In genomic region chr17:22600904-22601303, GRCh38 we compare ENCODE assay signal across 8 cellular contexts.
A peak's percentile ranks its signal among the peaks of the same experiment; 100 is the strongest.
DNase-seq lines count a peak whose midpoint lies in the region; ATAC-seq, FAIRE-seq and TF ChIP-seq lines count a peak whose summit lies in the region.
"Not testable (repeated sequence)": the region's sequence is repeated elsewhere in the genome, so short reads cannot be mapped to it uniquely, and the experiment has no call there.

No MANE protein-coding gene starts in this region.

- H3K27ac ChIP-seq in GM23248, RWPE1, cardiac muscle cell, pancreas: not testable (repeated sequence)

- not testable (repeated sequence) for H3K9me3 Mint-ChIP-seq in Calu3 (ENCODE audit: low read depth, unreplicated experiment); MCF 10A (ENCODE audit: unreplicated experiment)

- not testable (repeated sequence) for H3K9ac ChIP-seq in GM23248

- not testable (repeated sequence) for H3K27ac Mint-ChIP-seq in Calu3 (ENCODE audit: unreplicated experiment); MCF 10A (ENCODE audit: low read depth, unreplicated experiment)

- TF ChIP-seq CTCF in Calu3 (IDR thresholded peaks at IDR 0.05; ENCODE audit: unreplicated experiment) (peak; percentile 22), RWPE1 (conservative IDR thresholded peaks at IDR 0.05; ENCODE audit: low read depth) (peak; percentile 25; the same call in 1 of the 2 replicates), MCF 10A (IDR thresholded peaks at IDR 0.05; ENCODE audit: unreplicated experiment) (peak; percentile 46)
- not testable (repeated sequence) for TF ChIP-seq CTCF in cardiac muscle cell (IDR thresholded peaks at IDR 0.05; ENCODE audit: low read depth, low read length); pancreas (IDR thresholded peaks at IDR 0.05)

- not testable (repeated sequence) for H3F3A ChIP-seq in GM23248 (ENCODE audit: insufficient read depth)

- not testable (repeated sequence) for H3K4me3 ChIP-seq in GM23248, cardiac muscle cell, pancreas

- not testable (repeated sequence) for H3K36me3 Mint-ChIP-seq in Calu3 (ENCODE audit: insufficient read depth, unreplicated experiment); MCF 10A (ENCODE audit: insufficient read depth, unreplicated experiment)

- H4K20me1 ChIP-seq in GM23248 (ENCODE audit: insufficient read depth): not testable (repeated sequence)

- not testable (repeated sequence) for H3K27me3 ChIP-seq in GM23248 (replicated peaks; ENCODE audit: insufficient read depth); cardiac muscle cell; pancreas

- in situ Hi-C loops in GM23248 (cut with MboI): not testable (repeated sequence)

- H3K9me2 ChIP-seq in GM23248 (ENCODE audit: insufficient read depth): not testable (repeated sequence)

- not testable (repeated sequence) for H3K4me3 Mint-ChIP-seq in Calu3 (ENCODE audit: low read depth, unreplicated experiment); MCF 10A (ENCODE audit: unreplicated experiment)

- H3K9me3 ChIP-seq in GM23248 (ENCODE audit: low read depth); cardiac muscle cell (ENCODE audit: low read depth); pancreas: not testable (repeated sequence)

- BruUV-seq in Calu3 (replicated peaks; lab: Mats Ljungman, UMichigan); MCF 10A (replicated peaks; lab: Mats Ljungman, UMichigan): not testable (repeated sequence)

- peak; percentile 13 for FAIRE-seq in pancreas (lab: Jason Lieb, UNC)

- H2AFZ ChIP-seq in GM23248: not testable (repeated sequence)

- not testable (repeated sequence) for H3K36me3 ChIP-seq in GM23248 (ENCODE audit: low read depth); cardiac muscle cell; pancreas

- DNase-seq in Calu3; RWPE1 (ENCODE audit: low spot score); pancreas: not testable (repeated sequence)
- DNase-seq in GM23248 (peak; percentile 52), MV-4-11 (lab: John Stamatoyannopoulos, UW) (peak; percentile 28), NCI-H345 (lab: John Stamatoyannopoulos, UW) (peak; percentile 34), MCF 10A (ENCODE audit: unreplicated experiment) (peak; percentile 41), cardiac muscle cell (ENCODE audit: low read depth in 1 of 2, low spot score in 1 of 2) (peak; percentile 3 to 28)

- H3K4me2 ChIP-seq in GM23248 (ENCODE audit: unreplicated experiment): not testable (repeated sequence)

- not testable (repeated sequence) for H3K4me1 Mint-ChIP-seq in Calu3 (ENCODE audit: low read depth, unreplicated experiment); MCF 10A (ENCODE audit: insufficient read depth, unreplicated experiment)

- POLR2A ChIA-PET in RWPE1 (lab: Yijun Ruan, JAX; ENCODE audit: low non-redundant PET); MCF 10A (lab: Yijun Ruan, JAX): not testable (repeated sequence)

- not testable (repeated sequence) for H3K27me3 Mint-ChIP-seq in Calu3 (ENCODE audit: unreplicated experiment); MCF 10A (ENCODE audit: insufficient read depth, unreplicated experiment)

- intact Hi-C loops in Calu3 (cut with micrococcal nuclease; ENCODE audit: unreplicated experiment); MCF 10A (cut with micrococcal nuclease); pancreas (cut with DNase I): not testable (repeated sequence)

- H3K4me1 ChIP-seq in GM23248 (ENCODE audit: insufficient read depth); cardiac muscle cell (ENCODE audit: low read depth); pancreas: not testable (repeated sequence)

- ATAC-seq in pancreas: not testable (repeated sequence)

- 19 to 22% methylated on average over 2 of the region's 2 CpGs for WGBS in GM23248 (ENCODE audit: low coverage in 1 of 2, low lambda C conversion rate in 2 of 2, missing lambda C conversion rate in 2 of 2), 2 experiments
- 28 to 38% methylated on average over 2 of the region's 2 CpGs for WGBS in pancreas, 2 donors

- CTCF ChIA-PET in Calu3 (lab: Charles Lee); RWPE1 (lab: Yijun Ruan, JAX); MCF 10A (lab: Yijun Ruan, JAX): not testable (repeated sequence)

- not testable (repeated sequence) for H3K79me2 ChIP-seq in GM23248 (ENCODE audit: insufficient read depth)
